In the genomic region with DNA sequence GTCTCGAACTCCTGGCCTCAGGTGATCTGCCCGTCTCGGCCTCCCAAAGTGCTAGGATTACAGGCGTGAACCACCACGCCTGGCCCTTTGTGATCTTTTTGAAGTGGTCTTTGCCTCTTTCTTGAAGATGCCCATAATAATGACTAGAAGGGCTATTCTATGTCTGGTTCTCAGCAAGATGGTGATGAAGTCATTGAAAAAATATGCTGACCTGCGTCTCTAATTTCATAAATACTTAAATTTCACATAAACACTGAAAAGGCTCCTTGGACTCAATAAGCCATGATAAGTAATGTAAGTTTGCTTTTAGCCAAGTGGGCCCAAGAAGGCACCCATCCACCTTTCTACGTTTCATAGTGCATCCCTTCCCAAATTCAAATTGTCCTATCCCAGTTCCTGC, we compare ENCODE assay signal across 8 cellular contexts. TPM values are rescaled to one million over a fixed set of nuclear protein-coding genes. Genes with fewer than 3 reads are reported as not detected.
DNase-seq lines count a peak whose midpoint lies in the region; ATAC-seq and TF ChIP-seq lines count a peak whose summit lies in the region.

No MANE protein-coding gene starts in this region.

- H3K9ac ChIP-seq in IMR-90 (ENCODE audit: low read depth, low read length) (no peak overlapping the region), muscle layer of colon (ENCODE audit: low read length) (peak overlapping the region; percentile 58)

- peaks cover 10% of the 10 kb centered on the region for H3K9me1 ChIP-seq in IMR-90 (ENCODE audit: insufficient read depth, low read length)

- H3K4me2 ChIP-seq in IMR-90 (ENCODE audit: low read depth, low read length), result peak overlapping the region; percentile 54

- H3K18ac ChIP-seq in IMR-90 (ENCODE audit: low read depth, low read length), result peak overlapping the region; percentile 65

- peak overlapping the region; percentile 97 for H3K23ac ChIP-seq in IMR-90 (ENCODE audit: low read depth, low read length)

- H3K14ac ChIP-seq in IMR-90 (replicated peaks; ENCODE audit: low read depth, low read length), result peak overlapping the region; percentile 99

- H3K4me1 ChIP-seq in IMR-90 (ENCODE audit: control insufficient read depth, insufficient read depth, low read length) (peaks cover 11% of the 10 kb centered on the region), muscle layer of colon (ENCODE audit: insufficient read depth, low read length) (peaks cover 24% of the 10 kb centered on the region)

- in situ Hi-C loops in IMR-90 (cut with MboI; ENCODE audit: low sequenced_read_pairs), result loop anchor here (25.0 kb wide), 1 partner anchor 644 kb away; no protein-coding TSS in a partner anchor
- in situ Hi-C loops in brain microvascular endothelial cell (cut with HindIII; ENCODE audit: low pct_ligation_motif_present, low sequenced_read_pairs), result no loop called here

- H3K79me1 ChIP-seq in IMR-90 (ENCODE audit: low read depth in 1 of 2, low read length in 2 of 2), result peaks cover 0 to 17% of the 10 kb centered on the region in 2 experiments; a peak in 2 of 4 replicates

- H2BK20ac ChIP-seq in IMR-90 (ENCODE audit: low read depth, low read length), result peak overlapping the region; percentile 88

- H2AK5ac ChIP-seq in IMR-90 (ENCODE audit: low read depth, low read length), result peak overlapping the region; percentile 94

- peak overlapping the region; percentile 93 for H2BK5ac ChIP-seq in IMR-90 (ENCODE audit: low read depth, low read length, poor library complexity, severe bottlenecking)

- 90% methylated on average over 2 of the region's 7 CpGs; no CpG with 5 or more reads in 1 of the 2 experiments for WGBS in IMR-90 (ENCODE audit: extremely low coverage in 2 of 2, insufficient read length in 1 of 2), 2 experiments

- H4K91ac ChIP-seq in IMR-90 (ENCODE audit: insufficient read depth, low read depth, low read length), result peak overlapping the region; percentile 93

- TF ChIP-seq POLR2A in IMR-90 (IDR thresholded peaks at IDR 0.05; ENCODE audit: low read depth, low read length), result no peak

- no peak for ATAC-seq in IMR-90 (ENCODE audit: low read depth)
- ATAC-seq in GM18858 (IDR thresholded peaks at IDR 0.05; ENCODE audit: unreplicated experiment), result no peak
- no peak for ATAC-seq in GM18519 (IDR thresholded peaks at IDR 0.05; ENCODE audit: low FRiP score, unreplicated experiment)

- no peaks in the 10 kb centered on the region for H3K27me3 ChIP-seq in AG04450 (ENCODE audit: control insufficient read depth, insufficient read depth, low read length)
- H3K27me3 ChIP-seq in IMR-90 (ENCODE audit: control insufficient read depth, insufficient read depth, low read length), result no peaks in the 10 kb centered on the region
- H3K27me3 ChIP-seq in brain microvascular endothelial cell (replicated peaks), result no peaks in the 10 kb centered on the region
- no peaks in the 10 kb centered on the region for H3K27me3 ChIP-seq in muscle layer of colon (ENCODE audit: control insufficient read depth in 1 of 2, insufficient read depth in 2 of 2, low read length in 2 of 2)

- BruUV-seq in IMR-90 (replicated peaks; lab: Mats Ljungman, UMichigan), result no TSS peak

- no peaks in the 10 kb centered on the region; the same call in 1 of the 2 replicates for H3K9me3 ChIP-seq in AG04450 (ENCODE audit: control insufficient read depth, insufficient read depth, low read length)
- no peaks in the 10 kb centered on the region for H3K9me3 ChIP-seq in IMR-90 (ENCODE audit: control insufficient read depth, insufficient read depth, low read length)
- no peaks in the 10 kb centered on the region for H3K9me3 ChIP-seq in muscle layer of colon (ENCODE audit: low read length)

- H4K5ac ChIP-seq in IMR-90 (ENCODE audit: low read depth, low read length), result peak overlapping the region; percentile 74

- CTCF ChIA-PET in AG04450 (lab: Charles Lee), result no interaction called here
- CTCF ChIA-PET in IMR-90 (lab: Yijun Ruan, JAX), result no interaction called here

- H2BK120ac ChIP-seq in IMR-90 (ENCODE audit: low read depth, low read length), result peak overlapping the region; percentile 96

- H3K4me3 ChIP-seq in AG04450 (ENCODE audit: low read depth, low read length) (peak overlapping the region; percentile 62), IMR-90 (ENCODE audit: insufficient read depth, low read depth, low read length) (no peak overlapping the region; the same call in 1 of the 2 replicates), brain microvascular endothelial cell (ENCODE audit: low read depth, low read length) (no peak overlapping the region), muscle layer of colon (ENCODE audit: low read depth in 1 of 2, low read length in 2 of 2) (peak overlapping the region in 1 of 2 donors; percentile 49)

- H3K36me3 ChIP-seq in IMR-90 (ENCODE audit: control insufficient read depth, insufficient read depth, low read length) (no peaks in the 10 kb centered on the region), brain microvascular endothelial cell (replicated peaks) (no peaks in the 10 kb centered on the region), muscle layer of colon (ENCODE audit: insufficient read depth, low read length) (no peaks in the 10 kb centered on the region)

- H3K27ac ChIP-seq in AG04450 (ENCODE audit: low read depth, low read length), result peak overlapping the region; percentile 99
- H3K27ac ChIP-seq in IMR-90 (ENCODE audit: insufficient read depth, low read length), result peak overlapping the region; percentile 80
- peak overlapping the region; percentile 97 for H3K27ac ChIP-seq in brain microvascular endothelial cell
- no peak overlapping the region for H3K27ac ChIP-seq in muscle layer of colon (ENCODE audit: low read depth, low read length)

- dilution Hi-C loops in IMR-90 (cut with HindIII; ENCODE audit: low sequenced_read_pairs, unreplicated experiment), result no loop called here

- TF ChIP-seq RAD21 in IMR-90 (IDR thresholded peaks at IDR 0.05; ENCODE audit: low read length), result no peak

- TF ChIP-seq CTCF in AG04450 (IDR thresholded peaks at IDR 0.05; ENCODE audit: low read depth, low read length), result no peak
- TF ChIP-seq CTCF in IMR-90 (conservative IDR thresholded peaks at IDR 0.05; ENCODE audit: low read depth, low read length), result no peak
- no peak for TF ChIP-seq CTCF in brain microvascular endothelial cell (IDR thresholded peaks at IDR 0.05; ENCODE audit: low read depth, low read length, missing control alignments)

- H2BK15ac ChIP-seq in IMR-90 (ENCODE audit: low read depth, low read length), result peak overlapping the region; percentile 82; the same call in 2 of the 3 replicates

- intact Hi-C loops in IMR-90 (cut with micrococcal nuclease), result loop anchor here (2.0 to 5.0 kb wide), 3 partner anchors 34 to 481 kb away; a partner anchor contains a TSS

- H2AFZ ChIP-seq in IMR-90 (replicated peaks; ENCODE audit: low read length, poor library complexity), result peak overlapping the region; percentile 95

- peak overlapping the region; percentile 81 to 93; a peak in 3 of 4 replicates for H4K8ac ChIP-seq in IMR-90 (ENCODE audit: low read depth in 2 of 2, low read length in 2 of 2)

- peak overlapping the region; percentile 75 for H3K56ac ChIP-seq in IMR-90 (ENCODE audit: extremely low read depth, insufficient read depth, low read length)

- H3K4ac ChIP-seq in IMR-90 (ENCODE audit: low read depth, low read length), result peak overlapping the region; percentile 100

- POLR2A ChIA-PET in AG04450 (lab: Yijun Ruan, JAX), result interaction anchor here (0.7 kb wide), 1 partner anchor 65 kb away, joined by 3 read pairs; no protein-coding TSS in a partner anchor
- POLR2A ChIA-PET in IMR-90 (lab: Charles Lee; ENCODE audit: unreplicated experiment), result no interaction called here

- DNase-seq in AG04450 (ENCODE audit: low read depth, low spot score) (peak; percentile 60), IMR-90 (peak; percentile 91), brain microvascular endothelial cell (no peak), OCI-M1 (lab: John Stamatoyannopoulos, UW) (no peak), occipital lobe (lab: John Stamatoyannopoulos, UW) (no peak)

- peaks cover 6% of the 10 kb centered on the region for H4K20me1 ChIP-seq in IMR-90 (ENCODE audit: insufficient read depth, low read length)

- H2AK9ac ChIP-seq in IMR-90 (replicated peaks; ENCODE audit: low read depth, low read length, poor library complexity), result peak overlapping the region; percentile 98

TF ChIP-seq in IMR-90, 13 proteins besides CTCF, POLR2A, EP300 and RAD21:
- TF ChIP-seq NFE2L2 (IDR thresholded peaks at IDR 0.05; ENCODE audit: low read depth, low read length) (no peak), MXI1 (IDR thresholded peaks at IDR 0.05; ENCODE audit: borderline replicate concordance, low read depth, low read length) (no peak), MAFK (IDR thresholded peaks at IDR 0.05; ENCODE audit: low read depth, low read length) (peak; percentile 33; the same call in 1 of the 2 replicates), FOS (IDR thresholded peaks at IDR 0.05; ENCODE audit: low read depth, low read length) (peak; percentile 7; the same call in 1 of the 2 replicates)

RNA-seq across cellular contexts. Expression of a gene that starts 0.8 kb away (rescaled TPM):
- 55.7 and 74.3 TPM in 2 replicates for polyA plus RNA-seq in AG04450 (2011; rRNA removed)
- 49.4 and 66.3 TPM in 2 replicates for polyA minus RNA-seq in AG04450 (2011; rRNA and poly(A)+ RNA removed)
- 60.6 and 84.2 TPM in 2 replicates for total RNA-seq in IMR-90 (2012; rRNA removed)
- polyA plus RNA-seq in IMR-90 (2012; rRNA removed), result 17.9 and 22.6 TPM in 2 replicates
- 5.0 and 5.8 TPM in 2 replicates for polyA plus RNA-seq in IMR-90 (2012; cell fraction: cytosol; rRNA removed)
- 2.0 and 13.3 TPM in 2 replicates for polyA plus RNA-seq in IMR-90 (2012; cell fraction: nucleus; rRNA removed; ENCODE audit: low replicate concordance)
- 98.3 TPM for total RNA-seq in occipital lobe

RNA-seq across cellular contexts. Expression of a gene that starts 46.7 kb away (rescaled TPM):
- polyA plus RNA-seq in AG04450 (2011; rRNA removed) (6.8 and 8.0 TPM in 2 replicates), IMR-90 (2012; rRNA removed) (7.7 and 9.0 TPM in 2 replicates)
- polyA minus RNA-seq in AG04450 (2011; rRNA and poly(A)+ RNA removed), result 3.1 and 7.0 TPM in 2 replicates
- total RNA-seq in IMR-90 (2012; rRNA removed) (11.5 and 30.3 TPM in 2 replicates), occipital lobe (42.1 TPM)
- polyA plus RNA-seq in IMR-90 (2012; cell fraction: cytosol; rRNA removed), result 1.0 and 2.2 TPM in 2 replicates
- 0.42 and 3.6 TPM in 2 replicates for polyA plus RNA-seq in IMR-90 (2012; cell fraction: nucleus; rRNA removed; ENCODE audit: low replicate concordance)

Comparison
In these comparisons a context has a peak if more than half of its experiments do, and no peak if none do; other contexts are left out.
1. DNase-seq: peak in AG04450 (single experiment) and IMR-90 (single experiment); none in brain microvascular endothelial cell (single experiment), OCI-M1 (single experiment) and occipital lobe (single experiment).